8 cellular contexts compared by ENCODE assay signal in genomic region chr2:26970244-26970927, GRCh38. TPM values are rescaled to one million over a fixed set of nuclear protein-coding genes. Genes with fewer than 3 reads are reported as not detected.
DNase-seq lines count a peak whose midpoint lies in the region; ATAC-seq and TF ChIP-seq lines count a peak whose summit lies in the region.

MAPRE3 (plus strand) TSS chr2:26970637; CDS start chr2:27022219, 51,582 bp downstream.

- peaks cover 56% of the 10 kb centered on the region for H3K27me3 Mint-ChIP-seq in progenitor cell of endocrine pancreas

- no peaks in the 10 kb centered on the region for H3K27me3 ChIP-seq in right cardiac atrium (ENCODE audit: control insufficient read depth, insufficient read depth)
- H3K27me3 ChIP-seq in upper lobe of left lung = no peaks in the 10 kb centered on the region

- under 1% methylated on average over 69 of the region's 69 CpGs for WGBS in right cardiac atrium
- 1% methylated on average over 22 to 42 of the region's 69 CpGs for WGBS in upper lobe of left lung, 2 donors

- ATAC-seq in HG02678 (IDR thresholded peaks at IDR 0.05; ENCODE audit: unreplicated experiment) = peak; percentile 86
- peak; percentile 95 to 96 for ATAC-seq in right cardiac atrium
- ATAC-seq in upper lobe of left lung (ENCODE audit: low FRiP score in 2 of 2) = peak; percentile 89 to 97

- peak; percentile 77 for DNase-seq in NCI-H1694 treated with DMSO at 0.1 percent for 48 hours (lab: John Stamatoyannopoulos, UW)
- DNase-seq in T-helper 22 cell (ENCODE audit: low read depth) = peak; percentile 87
- peak; percentile 44 to 94 (median 82) for DNase-seq in anterior cingulate cortex (lab: John Stamatoyannopoulos, UW)
- peak; percentile 83 to 95 (median 93) for DNase-seq in right cardiac atrium
- peak; percentile 90 for DNase-seq in progenitor cell of endocrine pancreas (ENCODE audit: low spot score, unreplicated experiment)
- DNase-seq in upper lobe of left lung = peak; percentile 87 to 97

- H3K9me3 ChIP-seq in ES-I3 (ENCODE audit: control insufficient read depth, insufficient read depth, low read length) (no peaks in the 10 kb centered on the region), right cardiac atrium (ENCODE audit: control insufficient read depth, low read length) (no peaks in the 10 kb centered on the region), upper lobe of left lung (no peaks in the 10 kb centered on the region)

- intact Hi-C loops in right cardiac atrium (cut with DNase I) = loop anchor here in 1 of 4 donors (10.0 kb wide), 1 partner anchor 214 kb away; no protein-coding TSS in a partner anchor

- H3K4me1 Mint-ChIP-seq in progenitor cell of endocrine pancreas (ENCODE audit: low read depth) = peaks cover 4% of the 10 kb centered on the region

- H3K4me3 ChIP-seq in right cardiac atrium (ENCODE audit: low read length) (peak within 1 kb of the TSS; percentile 53), upper lobe of left lung (peak within 1 kb of the TSS; percentile 67 to 95 (median 81))

- H3K4me1 ChIP-seq in ES-I3 (ENCODE audit: insufficient read depth, low read length) (peaks cover 5% of the 10 kb centered on the region; the same call in 1 of the 2 replicates), right cardiac atrium (ENCODE audit: control insufficient read depth, insufficient read depth, low read length) (peaks cover 4% of the 10 kb centered on the region), upper lobe of left lung (peaks cover 18 to 24% (median 21%) of the 10 kb centered on the region in 4 donors)

- H3K36me3 ChIP-seq in ES-I3 (ENCODE audit: insufficient read depth, low read length) = no peaks in the 10 kb centered on the region
- H3K36me3 ChIP-seq in upper lobe of left lung = no peaks in the 10 kb centered on the region

- no peak for TF ChIP-seq EP300 in upper lobe of left lung (IDR thresholded peaks at IDR 0.05)

- TF ChIP-seq POLR2A in upper lobe of left lung (IDR thresholded peaks at IDR 0.05) = peak in 1 of 4 donors; percentile 43

- peak within 1 kb of the TSS; percentile 55 for H3K27ac Mint-ChIP-seq in progenitor cell of endocrine pancreas

- H3K36me3 Mint-ChIP-seq in progenitor cell of endocrine pancreas (ENCODE audit: insufficient read depth) = no peaks in the 10 kb centered on the region

- TF ChIP-seq CTCF in progenitor cell of endocrine pancreas (IDR thresholded peaks at IDR 0.05; ENCODE audit: unreplicated experiment) = no peak
- no peak for TF ChIP-seq CTCF in upper lobe of left lung (IDR thresholded peaks at IDR 0.05)

- peak within 1 kb of the TSS; percentile 30 for H3K27ac ChIP-seq in right cardiac atrium (ENCODE audit: low read length)
- peak within 1 kb of the TSS; percentile 62 to 76 (median 72) for H3K27ac ChIP-seq in upper lobe of left lung

- H3K9me3 Mint-ChIP-seq in progenitor cell of endocrine pancreas (ENCODE audit: low read depth) = no peaks in the 10 kb centered on the region

- H3K4me3 Mint-ChIP-seq in progenitor cell of endocrine pancreas (ENCODE audit: low read depth) = peak within 1 kb of the TSS; percentile 84

- peak within 1 kb of the TSS; percentile 55; the same call in 1 of the 2 replicates for H3K9ac ChIP-seq in ES-I3 (ENCODE audit: low read depth, low read length)

RNA-seq across cellular contexts. Expression of gene MAPRE3, which starts in this region (rescaled TPM):
- total RNA-seq in right cardiac atrium (10 to 100 TPM; 43.6 to 58.8 (median 49.9) TPM), progenitor cell of endocrine pancreas (18.0 and 18.6 TPM in 2 replicates), upper lobe of left lung (10 to 100 TPM; 13.5 to 61.8 (median 20.1) TPM)
- polyA plus RNA-seq in right cardiac atrium = 85.1 TPM

Comparison
In these comparisons a context has a peak if more than half of its experiments do, and no peak if none do; other contexts are left out.
1. Peak in every context shown above with its lines: DNase-seq, ATAC-seq, H3K4me3 ChIP-seq and H3K27ac ChIP-seq.